ENCODE assay signal across 1 cellular context in genomic region chr4:126955292-126956191, GRCh38.
TF ChIP-seq lines count a peak whose summit lies in the region.

No MANE protein-coding gene starts in this region.

TF ChIP-seq in K562, 482 proteins besides CTCF, POLR2A, EP300 and RAD21 (continued from another document and continues in another):
- TF ChIP-seq, protein P1, sequence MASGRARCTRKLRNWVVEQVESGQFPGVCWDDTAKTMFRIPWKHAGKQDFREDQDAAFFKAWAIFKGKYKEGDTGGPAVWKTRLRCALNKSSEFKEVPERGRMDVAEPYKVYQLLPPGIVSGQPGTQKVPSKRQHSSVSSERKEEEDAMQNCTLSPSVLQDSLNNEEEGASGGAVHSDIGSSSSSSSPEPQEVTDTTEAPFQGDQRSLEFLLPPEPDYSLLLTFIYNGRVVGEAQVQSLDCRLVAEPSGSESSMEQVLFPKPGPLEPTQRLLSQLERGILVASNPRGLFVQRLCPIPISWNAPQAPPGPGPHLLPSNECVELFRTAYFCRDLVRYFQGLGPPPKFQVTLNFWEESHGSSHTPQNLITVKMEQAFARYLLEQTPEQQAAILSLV (tag; IDR thresholded peaks at IDR 0.05), result no peak
- TF ChIP-seq, protein P2, sequence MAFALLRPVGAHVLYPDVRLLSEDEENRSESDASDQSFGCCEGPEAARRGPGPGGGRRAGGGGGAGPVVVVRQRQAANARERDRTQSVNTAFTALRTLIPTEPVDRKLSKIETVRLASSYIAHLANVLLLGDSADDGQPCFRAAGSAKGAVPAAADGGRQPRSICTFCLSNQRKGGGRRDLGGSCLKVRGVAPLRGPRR (CRISPR knock-in tag; IDR thresholded peaks at IDR 0.05), result no peak
- no peak for TF ChIP-seq ZKSCAN8 (CRISPR knock-in tag; IDR thresholded peaks at IDR 0.05)
- no peak for TF ChIP-seq WHSC1 (IDR thresholded peaks at IDR 0.05; ENCODE audit: low read length)
- TF ChIP-seq HNRNPUL1 (IDR thresholded peaks at IDR 0.05; ENCODE audit: low read length), result no peak
- TF ChIP-seq SRSF9 (IDR thresholded peaks at IDR 0.05; ENCODE audit: borderline replicate concordance, low read depth, low read length), result no peak
- TF ChIP-seq ELK1 (CRISPR knock-in tag; IDR thresholded peaks at IDR 0.05), result no peak
- no peak for TF ChIP-seq FIP1L1 (IDR thresholded peaks at IDR 0.05; ENCODE audit: low read depth, low read length, poor library complexity, severe bottlenecking)
- peak; percentile 73 for TF ChIP-seq POLR2G (IDR thresholded peaks at IDR 0.05; ENCODE audit: low read depth, low read length)
- 0 out of 2 replicates have a peak, but pooled peaks have one; percentile 36 for TF ChIP-seq XRCC5 (IDR thresholded peaks at IDR 0.05; ENCODE audit: low read depth, low read length)
- TF ChIP-seq ZNF197 (CRISPR knock-in tag; IDR thresholded peaks at IDR 0.05; ENCODE audit: low read depth), result no peak
- no peak for TF ChIP-seq DIDO1 (tag; IDR thresholded peaks at IDR 0.05; ENCODE audit: low read depth)
- TF ChIP-seq ZNF224 (CRISPR knock-in tag; IDR thresholded peaks at IDR 0.05), result no peak
- TF ChIP-seq ERF (CRISPR knock-in tag; IDR thresholded peaks at IDR 0.05), result peak; percentile 69; the same call in 1 of the 2 replicates
- TF ChIP-seq BMI1 (IDR thresholded peaks at IDR 0.05; ENCODE audit: low read length), result no peak
- TF ChIP-seq ZFP30 (CRISPR knock-in tag; IDR thresholded peaks at IDR 0.05; ENCODE audit: borderline replicate concordance), result no peak
- peak; percentile 60 for TF ChIP-seq MBD2 (IDR thresholded peaks at IDR 0.05; ENCODE audit: borderline replicate concordance, low read depth)
- TF ChIP-seq ZNF444 (CRISPR knock-in tag; IDR thresholded peaks at IDR 0.05), result no peak
- no peak for TF ChIP-seq CXXC5 (CRISPR knock-in tag; IDR thresholded peaks at IDR 0.05)
- no peak for TF ChIP-seq PRMT5 (CRISPR knock-in tag; IDR thresholded peaks at IDR 0.05)
- TF ChIP-seq ZNF175 (CRISPR knock-in tag; IDR thresholded peaks at IDR 0.05; ENCODE audit: low read depth), result no peak
- peak; percentile 71 for TF ChIP-seq ZNF134 (CRISPR knock-in tag; conservative IDR thresholded peaks at IDR 0.05)
- TF ChIP-seq TFAM (CRISPR knock-in tag; conservative IDR thresholded peaks at IDR 0.05), result no peak
- TF ChIP-seq BHLHE40 (IDR thresholded peaks at IDR 0.05; ENCODE audit: low read length), result no peak
- no peak for TF ChIP-seq TARDBP (IDR thresholded peaks at IDR 0.05)
- TF ChIP-seq ZNF23 (CRISPR knock-in tag; IDR thresholded peaks at IDR 0.05), result no peak
- no peak for TF ChIP-seq HDAC6 (IDR thresholded peaks at IDR 0.05; ENCODE audit: low read depth, low read length)
- no peak for TF ChIP-seq TSHZ1 (CRISPR knock-in tag; IDR thresholded peaks at IDR 0.05)
- no peak for TF ChIP-seq ZNF445 (CRISPR knock-in tag; IDR thresholded peaks at IDR 0.05; ENCODE audit: low read depth)
- no peak for TF ChIP-seq XRCC3 (IDR thresholded peaks at IDR 0.05)
- no peak for TF ChIP-seq HMG20B (CRISPR knock-in tag; IDR thresholded peaks at IDR 0.05)
- TF ChIP-seq, protein P3, sequence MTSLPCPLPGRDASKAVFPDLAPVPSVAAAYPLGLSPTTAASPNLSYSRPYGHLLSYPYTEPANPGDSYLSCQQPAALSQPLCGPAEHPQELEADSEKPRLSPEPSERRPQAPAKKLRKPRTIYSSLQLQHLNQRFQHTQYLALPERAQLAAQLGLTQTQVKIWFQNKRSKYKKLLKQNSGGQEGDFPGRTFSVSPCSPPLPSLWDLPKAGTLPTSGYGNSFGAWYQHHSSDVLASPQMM (CRISPR knock-in tag; IDR thresholded peaks at IDR 0.05), result no peak
- TF ChIP-seq, protein P4, sequence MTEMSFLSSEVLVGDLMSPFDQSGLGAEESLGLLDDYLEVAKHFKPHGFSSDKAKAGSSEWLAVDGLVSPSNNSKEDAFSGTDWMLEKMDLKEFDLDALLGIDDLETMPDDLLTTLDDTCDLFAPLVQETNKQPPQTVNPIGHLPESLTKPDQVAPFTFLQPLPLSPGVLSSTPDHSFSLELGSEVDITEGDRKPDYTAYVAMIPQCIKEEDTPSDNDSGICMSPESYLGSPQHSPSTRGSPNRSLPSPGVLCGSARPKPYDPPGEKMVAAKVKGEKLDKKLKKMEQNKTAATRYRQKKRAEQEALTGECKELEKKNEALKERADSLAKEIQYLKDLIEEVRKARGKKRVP (CRISPR knock-in tag; IDR thresholded peaks at IDR 0.05), result no peak
- TF ChIP-seq, protein P5, sequence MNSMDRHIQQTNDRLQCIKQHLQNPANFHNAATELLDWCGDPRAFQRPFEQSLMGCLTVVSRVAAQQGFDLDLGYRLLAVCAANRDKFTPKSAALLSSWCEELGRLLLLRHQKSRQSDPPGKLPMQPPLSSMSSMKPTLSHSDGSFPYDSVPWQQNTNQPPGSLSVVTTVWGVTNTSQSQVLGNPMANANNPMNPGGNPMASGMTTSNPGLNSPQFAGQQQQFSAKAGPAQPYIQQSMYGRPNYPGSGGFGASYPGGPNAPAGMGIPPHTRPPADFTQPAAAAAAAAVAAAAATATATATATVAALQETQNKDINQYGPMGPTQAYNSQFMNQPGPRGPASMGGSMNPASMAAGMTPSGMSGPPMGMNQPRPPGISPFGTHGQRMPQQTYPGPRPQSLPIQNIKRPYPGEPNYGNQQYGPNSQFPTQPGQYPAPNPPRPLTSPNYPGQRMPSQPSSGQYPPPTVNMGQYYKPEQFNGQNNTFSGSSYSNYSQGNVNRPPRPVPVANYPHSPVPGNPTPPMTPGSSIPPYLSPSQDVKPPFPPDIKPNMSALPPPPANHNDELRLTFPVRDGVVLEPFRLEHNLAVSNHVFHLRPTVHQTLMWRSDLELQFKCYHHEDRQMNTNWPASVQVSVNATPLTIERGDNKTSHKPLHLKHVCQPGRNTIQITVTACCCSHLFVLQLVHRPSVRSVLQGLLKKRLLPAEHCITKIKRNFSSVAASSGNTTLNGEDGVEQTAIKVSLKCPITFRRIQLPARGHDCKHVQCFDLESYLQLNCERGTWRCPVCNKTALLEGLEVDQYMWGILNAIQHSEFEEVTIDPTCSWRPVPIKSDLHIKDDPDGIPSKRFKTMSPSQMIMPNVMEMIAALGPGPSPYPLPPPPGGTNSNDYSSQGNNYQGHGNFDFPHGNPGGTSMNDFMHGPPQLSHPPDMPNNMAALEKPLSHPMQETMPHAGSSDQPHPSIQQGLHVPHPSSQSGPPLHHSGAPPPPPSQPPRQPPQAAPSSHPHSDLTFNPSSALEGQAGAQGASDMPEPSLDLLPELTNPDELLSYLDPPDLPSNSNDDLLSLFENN (IDR thresholded peaks at IDR 0.05; ENCODE audit: low read depth in 2 of 2, low read length in 2 of 2), result peak in 1 of 2 experiments; percentile 71; a peak in 1 of 4 replicates
- no peak for TF ChIP-seq LARP7 (IDR thresholded peaks at IDR 0.05)
- no peak for TF ChIP-seq THRB (CRISPR knock-in tag; conservative IDR thresholded peaks at IDR 0.05)
- TF ChIP-seq ZSCAN29 (IDR thresholded peaks at IDR 0.05), result no peak
- TF ChIP-seq MAZ (CRISPR knock-in tag; conservative IDR thresholded peaks at IDR 0.05 in 1 of 2, IDR thresholded peaks at IDR 0.05 in 1 of 2), result 0 out of 4 replicates have a peak, but pooled peaks of 1 of the 2 experiments have one; percentile 0
- TF ChIP-seq LEF1 (IDR thresholded peaks at IDR 0.05), result no peak
- TF ChIP-seq HLTF (IDR thresholded peaks at IDR 0.05), result no peak
- no peak for TF ChIP-seq ELF4 (CRISPR knock-in tag; IDR thresholded peaks at IDR 0.05)
- TF ChIP-seq, protein P6, sequence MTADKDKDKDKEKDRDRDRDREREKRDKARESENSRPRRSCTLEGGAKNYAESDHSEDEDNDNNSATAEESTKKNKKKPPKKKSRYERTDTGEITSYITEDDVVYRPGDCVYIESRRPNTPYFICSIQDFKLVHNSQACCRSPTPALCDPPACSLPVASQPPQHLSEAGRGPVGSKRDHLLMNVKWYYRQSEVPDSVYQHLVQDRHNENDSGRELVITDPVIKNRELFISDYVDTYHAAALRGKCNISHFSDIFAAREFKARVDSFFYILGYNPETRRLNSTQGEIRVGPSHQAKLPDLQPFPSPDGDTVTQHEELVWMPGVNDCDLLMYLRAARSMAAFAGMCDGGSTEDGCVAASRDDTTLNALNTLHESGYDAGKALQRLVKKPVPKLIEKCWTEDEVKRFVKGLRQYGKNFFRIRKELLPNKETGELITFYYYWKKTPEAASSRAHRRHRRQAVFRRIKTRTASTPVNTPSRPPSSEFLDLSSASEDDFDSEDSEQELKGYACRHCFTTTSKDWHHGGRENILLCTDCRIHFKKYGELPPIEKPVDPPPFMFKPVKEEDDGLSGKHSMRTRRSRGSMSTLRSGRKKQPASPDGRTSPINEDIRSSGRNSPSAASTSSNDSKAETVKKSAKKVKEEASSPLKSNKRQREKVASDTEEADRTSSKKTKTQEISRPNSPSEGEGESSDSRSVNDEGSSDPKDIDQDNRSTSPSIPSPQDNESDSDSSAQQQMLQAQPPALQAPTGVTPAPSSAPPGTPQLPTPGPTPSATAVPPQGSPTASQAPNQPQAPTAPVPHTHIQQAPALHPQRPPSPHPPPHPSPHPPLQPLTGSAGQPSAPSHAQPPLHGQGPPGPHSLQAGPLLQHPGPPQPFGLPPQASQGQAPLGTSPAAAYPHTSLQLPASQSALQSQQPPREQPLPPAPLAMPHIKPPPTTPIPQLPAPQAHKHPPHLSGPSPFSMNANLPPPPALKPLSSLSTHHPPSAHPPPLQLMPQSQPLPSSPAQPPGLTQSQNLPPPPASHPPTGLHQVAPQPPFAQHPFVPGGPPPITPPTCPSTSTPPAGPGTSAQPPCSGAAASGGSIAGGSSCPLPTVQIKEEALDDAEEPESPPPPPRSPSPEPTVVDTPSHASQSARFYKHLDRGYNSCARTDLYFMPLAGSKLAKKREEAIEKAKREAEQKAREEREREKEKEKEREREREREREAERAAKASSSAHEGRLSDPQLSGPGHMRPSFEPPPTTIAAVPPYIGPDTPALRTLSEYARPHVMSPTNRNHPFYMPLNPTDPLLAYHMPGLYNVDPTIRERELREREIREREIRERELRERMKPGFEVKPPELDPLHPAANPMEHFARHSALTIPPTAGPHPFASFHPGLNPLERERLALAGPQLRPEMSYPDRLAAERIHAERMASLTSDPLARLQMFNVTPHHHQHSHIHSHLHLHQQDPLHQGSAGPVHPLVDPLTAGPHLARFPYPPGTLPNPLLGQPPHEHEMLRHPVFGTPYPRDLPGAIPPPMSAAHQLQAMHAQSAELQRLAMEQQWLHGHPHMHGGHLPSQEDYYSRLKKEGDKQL (CRISPR knock-in tag; IDR thresholded peaks at IDR 0.05; ENCODE audit: borderline replicate concordance), result no peak
- TF ChIP-seq, protein P7, sequence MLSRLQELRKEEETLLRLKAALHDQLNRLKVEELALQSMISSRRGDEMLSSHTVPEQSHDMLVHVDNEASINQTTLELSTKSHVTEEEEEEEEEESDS (CRISPR knock-in tag; IDR thresholded peaks at IDR 0.05), result no peak
- TF ChIP-seq ZNF507 (tag; conservative IDR thresholded peaks at IDR 0.05), result no peak
- TF ChIP-seq ZNF12 (CRISPR knock-in tag; IDR thresholded peaks at IDR 0.05), result no peak
- TF ChIP-seq EWSR1 (IDR thresholded peaks at IDR 0.05; ENCODE audit: borderline replicate concordance, low read depth, partially characterized antibody), result no peak
- peak; percentile 47; the same call in 1 of the 2 replicates for TF ChIP-seq ZEB2 (IDR thresholded peaks at IDR 0.05)
- TF ChIP-seq ESRRA (IDR thresholded peaks at IDR 0.05; ENCODE audit: borderline replicate concordance, low read depth), result no peak
- TF ChIP-seq, protein P8, sequence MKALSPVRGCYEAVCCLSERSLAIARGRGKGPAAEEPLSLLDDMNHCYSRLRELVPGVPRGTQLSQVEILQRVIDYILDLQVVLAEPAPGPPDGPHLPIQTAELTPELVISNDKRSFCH (CRISPR knock-in tag; IDR thresholded peaks at IDR 0.05), result no peak
- TF ChIP-seq, protein P8 (tag; IDR thresholded peaks at IDR 0.05), result no peak
